Comparison of ENCODE assay signal across 23 cellular contexts in the genomic region with DNA sequence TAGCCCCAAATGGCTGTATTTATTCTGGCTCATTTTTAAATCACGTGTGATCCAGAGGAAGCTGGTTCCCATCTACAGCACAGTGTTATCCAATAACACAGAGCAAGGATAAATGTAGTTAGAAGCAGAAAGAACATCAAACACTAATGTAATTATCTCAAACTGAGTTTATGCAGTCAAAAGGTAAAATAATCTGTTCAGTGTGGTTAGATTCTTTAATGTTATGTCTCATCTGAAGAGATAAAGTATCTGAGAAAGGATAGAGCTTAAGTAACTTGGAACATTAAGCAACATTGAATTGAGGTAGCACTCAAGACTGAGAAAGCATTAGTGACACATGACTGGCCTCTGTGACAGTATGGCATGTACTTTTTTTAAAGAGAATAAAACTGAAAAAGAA.
"Had no signal": no experiment of that assay in that cellular context is flagged by ENCODE, and none has a peak within 500 bp of the region (broad histone marks: within the 10 kb centered on the region; RNA-seq: fewer than 3 reads in every experiment).

No MANE protein-coding gene starts in this region.

- H3K4me1 Mint-ChIP-seq: endodermal cell; naive thymus-derived CD8-positive, alpha-beta T cell; stimulated activated effector memory CD8-positive, alpha-beta T cell treated with anti-CD3 and anti-CD28 coated beads, Interleukin-12 subunit alpha, Interleukin-12 subunit beta, amount 100 ng/mL, for 72 hours had no signal

- H3K36me3 ChIP-seq: heart right ventricle, neutrophil, right lobe of liver, suprapubic skin, thyroid gland had no signal

- H3K4me1 ChIP-seq: heart right ventricle, psoas muscle, right lobe of liver, suprapubic skin, thyroid gland had no signal

- H3K27me3 Mint-ChIP-seq: naive thymus-derived CD8-positive, alpha-beta T cell; type B pancreatic cell had no signal

- H3K9me3 ChIP-seq: mucosa of descending colon, neutrophil, psoas muscle, right lobe of liver, suprapubic skin, thyroid gland had no signal

- H3K27ac Mint-ChIP-seq: endodermal cell; naive thymus-derived CD8-positive, alpha-beta T cell; stimulated activated effector memory CD8-positive, alpha-beta T cell treated with anti-CD3 and anti-CD28 coated beads, Interleukin-12 subunit alpha, Interleukin-12 subunit beta, amount 100 ng/mL, for 72 hours; type B pancreatic cell had no signal

- H3K9me3 Mint-ChIP-seq: endodermal cell, type B pancreatic cell had no signal

- H3K4me3 ChIP-seq: heart right ventricle, mucosa of descending colon, psoas muscle, right lobe of liver, suprapubic skin, thyroid gland had no signal

- H3K4me3 Mint-ChIP-seq: endodermal cell; naive thymus-derived CD8-positive, alpha-beta T cell; stimulated activated effector memory CD8-positive, alpha-beta T cell treated with anti-CD3 and anti-CD28 coated beads, Interleukin-12 subunit alpha, Interleukin-12 subunit beta, amount 100 ng/mL, for 72 hours; type B pancreatic cell had no signal

- H3K27ac ChIP-seq: heart right ventricle, neutrophil, psoas muscle, right lobe of liver, suprapubic skin, thyroid gland had no signal

- DNase-seq: effector CD4-positive, alpha-beta T cell; endodermal cell; heart right ventricle; hypothalamus; kidney glomerular epithelial cell; mammary epithelial cell; mucosa of descending colon; naive thymus-derived CD8-positive, alpha-beta T cell; psoas muscle; retina; right lobe of liver; stimulated activated CD4-positive, alpha-beta T cell treated with anti-CD3 and anti-CD28 coated beads, Interleukin-4, amount 100 ng/mL, for 1 hour; stimulated activated CD8-positive, alpha-beta memory T cell treated with anti-CD3 and anti-CD28 coated beads, Interleukin-4, amount 100 ng/mL, for 48 hours; stimulated activated naive CD8-positive, alpha-beta T cell treated with anti-CD3 and anti-CD28 coated beads, Interleukin-15, Interleukin-2, amounts not matched to agents 100 U/mL and 50 U/mL, for 24 hours; thyroid gland had no signal

- ATAC-seq: heart right ventricle; left lobe of liver; mucosa of descending colon; naive thymus-derived CD8-positive, alpha-beta T cell; psoas muscle; right lobe of liver; stimulated activated effector memory CD8-positive, alpha-beta T cell treated with anti-CD3 and anti-CD28 coated beads, Interleukin-12 subunit alpha, Interleukin-12 subunit beta, amount 100 ng/mL, for 72 hours; stimulated activated naive CD8-positive, alpha-beta T cell treated with anti-CD3 and anti-CD28 coated beads, Interleukin-15, Interleukin-2, amounts not matched to agents 100 U/mL and 50 U/mL, for 24 hours had no signal

- FAIRE-seq: frontal cortex, islet of Langerhans, urothelium cell line had no signal

- H3K27me3 ChIP-seq: heart right ventricle, neutrophil, right lobe of liver, suprapubic skin, thyroid gland had no signal

- H3K36me3 Mint-ChIP-seq: naive thymus-derived CD8-positive, alpha-beta T cell; stimulated activated effector memory CD8-positive, alpha-beta T cell treated with anti-CD3 and anti-CD28 coated beads, Interleukin-12 subunit alpha, Interleukin-12 subunit beta, amount 100 ng/mL, for 72 hours; type B pancreatic cell had no signal
